1 cellular context compared by ENCODE assay signal in the genomic region with DNA sequence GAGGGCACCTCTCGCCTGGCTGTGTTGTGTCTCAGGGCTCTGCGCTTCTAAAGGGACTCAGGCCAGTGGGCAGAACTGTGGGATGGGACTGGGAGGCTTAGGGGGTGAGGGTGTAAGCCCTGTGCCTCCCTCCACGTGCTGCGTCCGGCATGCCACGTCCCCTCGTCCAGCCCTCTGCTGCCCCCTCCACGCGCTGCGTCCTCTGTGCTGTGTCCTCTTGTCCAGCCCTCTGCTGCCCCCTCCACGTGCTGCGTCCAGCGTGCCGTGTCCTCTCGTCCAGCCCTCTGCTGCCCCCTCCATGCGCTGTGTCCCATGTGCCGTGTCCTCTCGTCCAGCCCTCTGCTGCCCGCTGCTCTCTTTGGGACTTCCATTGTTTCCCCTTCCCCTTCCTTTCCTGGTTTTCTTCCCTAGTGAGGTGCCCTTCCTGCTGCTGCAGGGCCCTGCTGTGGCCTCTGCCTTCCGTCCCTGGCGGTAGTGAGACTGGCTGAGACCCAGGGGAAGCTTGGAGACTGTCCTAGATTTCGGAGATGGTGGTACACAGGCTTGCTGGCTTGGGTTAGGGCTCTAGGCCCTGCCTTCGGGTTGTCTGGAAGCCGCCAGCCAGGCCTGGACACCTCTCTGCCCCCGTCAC.
TF ChIP-seq lines count a peak whose summit lies in the region.

No MANE protein-coding gene starts in this region.

TF ChIP-seq in endothelial cell of umbilical vein, 7 proteins besides CTCF, POLR2A, EP300 and RAD21 (continued from another document):
- TF ChIP-seq FOS (IDR thresholded peaks at IDR 0.05; ENCODE audit: borderline replicate concordance, insufficient read depth, low read length) (no peak), POLR2AphosphoS5 (IDR thresholded peaks at IDR 0.05; ENCODE audit: insufficient read depth, low read depth, low read length) (peak; percentile 83), MYC (IDR thresholded peaks at IDR 0.05; ENCODE audit: low read depth, low read length) (peak; percentile 87)
